In the genomic region with DNA sequence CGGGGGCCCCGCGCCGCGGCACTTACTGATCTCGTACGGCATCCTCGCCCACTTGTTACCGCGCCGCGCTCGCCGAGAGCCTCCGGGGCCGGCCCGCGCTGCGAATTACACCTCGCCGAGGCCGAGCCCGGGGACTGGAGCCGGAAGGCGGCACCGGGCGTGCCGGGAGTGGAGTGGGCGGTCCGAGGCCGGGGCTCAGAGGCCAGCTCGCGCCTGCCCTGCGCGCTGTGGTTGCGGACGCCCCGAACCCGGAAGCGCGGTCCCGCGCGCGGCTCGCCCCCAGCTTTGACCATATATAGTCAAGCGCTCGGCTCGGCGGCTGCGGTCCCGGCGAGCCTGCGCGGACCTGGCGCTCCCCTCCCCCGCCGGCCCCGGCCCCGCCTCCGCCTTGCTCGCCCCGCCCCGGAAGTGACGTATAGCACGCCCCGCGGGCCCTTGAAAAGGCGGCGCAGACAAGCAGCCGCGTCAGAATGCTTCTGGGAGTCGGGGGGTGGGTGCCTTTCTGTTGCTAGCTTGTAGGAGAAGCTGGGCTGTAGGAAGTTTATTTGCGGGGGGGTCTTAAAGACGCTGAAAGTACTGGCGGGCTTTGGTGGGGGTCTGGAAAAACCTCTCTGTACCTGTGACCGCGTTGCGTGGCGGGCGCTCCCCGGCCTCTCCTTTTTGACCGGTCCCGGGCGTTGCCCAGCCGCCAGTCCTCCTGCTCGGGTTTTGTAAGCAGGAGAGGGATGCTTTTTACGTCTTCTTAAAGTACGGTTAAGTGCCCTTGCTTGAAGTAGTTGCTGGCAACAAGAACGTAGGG, we compare ENCODE assay signal across 1 cellular context.
TF ChIP-seq lines count a peak whose summit lies in the region.

A gene with protein sequence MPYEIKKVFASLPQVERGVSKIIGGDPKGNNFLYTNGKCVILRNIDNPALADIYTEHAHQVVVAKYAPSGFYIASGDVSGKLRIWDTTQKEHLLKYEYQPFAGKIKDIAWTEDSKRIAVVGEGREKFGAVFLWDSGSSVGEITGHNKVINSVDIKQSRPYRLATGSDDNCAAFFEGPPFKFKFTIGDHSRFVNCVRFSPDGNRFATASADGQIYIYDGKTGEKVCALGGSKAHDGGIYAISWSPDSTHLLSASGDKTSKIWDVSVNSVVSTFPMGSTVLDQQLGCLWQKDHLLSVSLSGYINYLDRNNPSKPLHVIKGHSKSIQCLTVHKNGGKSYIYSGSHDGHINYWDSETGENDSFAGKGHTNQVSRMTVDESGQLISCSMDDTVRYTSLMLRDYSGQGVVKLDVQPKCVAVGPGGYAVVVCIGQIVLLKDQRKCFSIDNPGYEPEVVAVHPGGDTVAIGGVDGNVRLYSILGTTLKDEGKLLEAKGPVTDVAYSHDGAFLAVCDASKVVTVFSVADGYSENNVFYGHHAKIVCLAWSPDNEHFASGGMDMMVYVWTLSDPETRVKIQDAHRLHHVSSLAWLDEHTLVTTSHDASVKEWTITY (minus strand): TSS at position 175 of the 799 bp plus-strand sequence. CDS start 133 bp downstream, at position 42.

TF ChIP-seq in HepG2, 621 proteins besides CTCF, POLR2A, EP300 and RAD21 (continued from another document and continues in another):
- TF ChIP-seq ZNF607 (CRISPR knock-in tag; IDR thresholded peaks at IDR 0.05; ENCODE audit: borderline replicate concordance) (peak; percentile 37; the same call in 1 of the 2 replicates), ZNF792 (CRISPR knock-in tag; IDR thresholded peaks at IDR 0.05) (0 out of 2 replicates have a peak, but pooled peaks have one; percentile 9), POLR2AphosphoS5 (IDR thresholded peaks at IDR 0.05; ENCODE audit: low read depth, low read length) (peak; percentile 98), ZNF687 (CRISPR knock-in tag; IDR thresholded peaks at IDR 0.05) (peak; percentile 56; the same call in 1 of the 2 replicates), ARID4A (CRISPR knock-in tag; IDR thresholded peaks at IDR 0.05; ENCODE audit: borderline replicate concordance) (peak; percentile 72; the same call in 1 of the 2 replicates), CCDC6 (CRISPR knock-in tag; IDR thresholded peaks at IDR 0.05) (0 out of 2 replicates have a peak, but pooled peaks have one; percentile 2), ZBTB14 (CRISPR knock-in tag; IDR thresholded peaks at IDR 0.05) (peak; percentile 91), KAT8 (CRISPR knock-in tag; IDR thresholded peaks at IDR 0.05) (peak; percentile 42; the same call in 1 of the 2 replicates), SP2 (CRISPR knock-in tag; IDR thresholded peaks at IDR 0.05) (peak; percentile 56), NAIF1 (CRISPR knock-in tag; IDR thresholded peaks at IDR 0.05; ENCODE audit: borderline replicate concordance) (no peak), ZFX (CRISPR knock-in tag; IDR thresholded peaks at IDR 0.05; ENCODE audit: low read depth) (peak; percentile 62), MAX (IDR thresholded peaks at IDR 0.05) (peak; percentile 72; the same call in 1 of the 2 replicates), MAZ (IDR thresholded peaks at IDR 0.05; ENCODE audit: borderline replicate concordance, low read depth, low read length) (peak; percentile 32; the same call in 1 of the 2 replicates), MAZ (CRISPR knock-in tag; IDR thresholded peaks at IDR 0.05; ENCODE audit: low read depth) (no peak), TBL1XR1 (IDR thresholded peaks at IDR 0.05; ENCODE audit: borderline replicate concordance, low read length, partially characterized antibody) (peak; percentile 64), ONECUT2 (CRISPR knock-in tag; IDR thresholded peaks at IDR 0.05) (no peak), ZNF562 (CRISPR knock-in tag; IDR thresholded peaks at IDR 0.05; ENCODE audit: borderline replicate concordance) (no peak), ZNF263 (CRISPR knock-in tag; IDR thresholded peaks at IDR 0.05) (no peak), E2F1 (CRISPR knock-in tag; IDR thresholded peaks at IDR 0.05) (peak; percentile 61; the same call in 1 of the 2 replicates), ZSCAN25 (CRISPR knock-in tag; IDR thresholded peaks at IDR 0.05) (peak; percentile 26; the same call in 1 of the 2 replicates), ZNF724P (CRISPR knock-in tag; IDR thresholded peaks at IDR 0.05; ENCODE audit: borderline replicate concordance) (no peak), KDM2A (CRISPR knock-in tag; IDR thresholded peaks at IDR 0.05; ENCODE audit: borderline replicate concordance, low read depth) (peak; percentile 20; the same call in 1 of the 2 replicates), ELF1 (CRISPR knock-in tag; IDR thresholded peaks at IDR 0.05) (peak; percentile 84), ZFY (CRISPR knock-in tag; IDR thresholded peaks at IDR 0.05) (peak; percentile 75)
- TF ChIP-seq, protein P1, sequence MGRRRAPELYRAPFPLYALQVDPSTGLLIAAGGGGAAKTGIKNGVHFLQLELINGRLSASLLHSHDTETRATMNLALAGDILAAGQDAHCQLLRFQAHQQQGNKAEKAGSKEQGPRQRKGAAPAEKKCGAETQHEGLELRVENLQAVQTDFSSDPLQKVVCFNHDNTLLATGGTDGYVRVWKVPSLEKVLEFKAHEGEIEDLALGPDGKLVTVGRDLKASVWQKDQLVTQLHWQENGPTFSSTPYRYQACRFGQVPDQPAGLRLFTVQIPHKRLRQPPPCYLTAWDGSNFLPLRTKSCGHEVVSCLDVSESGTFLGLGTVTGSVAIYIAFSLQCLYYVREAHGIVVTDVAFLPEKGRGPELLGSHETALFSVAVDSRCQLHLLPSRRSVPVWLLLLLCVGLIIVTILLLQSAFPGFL (CRISPR knock-in tag; IDR thresholded peaks at IDR 0.05) = no peak
- TF ChIP-seq, protein P2, sequence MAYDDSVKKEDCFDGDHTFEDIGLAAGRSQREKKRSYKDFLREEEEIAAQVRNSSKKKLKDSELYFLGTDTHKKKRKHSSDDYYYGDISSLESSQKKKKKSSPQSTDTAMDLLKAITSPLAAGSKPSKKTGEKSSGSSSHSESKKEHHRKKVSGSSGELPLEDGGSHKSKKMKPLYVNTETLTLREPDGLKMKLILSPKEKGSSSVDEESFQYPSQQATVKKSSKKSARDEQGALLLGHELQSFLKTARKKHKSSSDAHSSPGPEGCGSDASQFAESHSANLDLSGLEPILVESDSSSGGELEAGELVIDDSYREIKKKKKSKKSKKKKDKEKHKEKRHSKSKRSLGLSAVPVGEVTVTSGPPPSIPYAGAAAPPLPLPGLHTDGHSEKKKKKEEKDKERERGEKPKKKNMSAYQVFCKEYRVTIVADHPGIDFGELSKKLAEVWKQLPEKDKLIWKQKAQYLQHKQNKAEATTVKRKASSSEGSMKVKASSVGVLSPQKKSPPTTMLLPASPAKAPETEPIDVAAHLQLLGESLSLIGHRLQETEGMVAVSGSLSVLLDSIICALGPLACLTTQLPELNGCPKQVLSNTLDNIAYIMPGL (CRISPR knock-in tag; IDR thresholded peaks at IDR 0.05; ENCODE audit: borderline replicate concordance in 1 of 2, low read depth in 1 of 2) = peak in 1 of 2 experiments; percentile 21; a peak in 1 of 4 replicates
- TF ChIP-seq, protein P3, sequence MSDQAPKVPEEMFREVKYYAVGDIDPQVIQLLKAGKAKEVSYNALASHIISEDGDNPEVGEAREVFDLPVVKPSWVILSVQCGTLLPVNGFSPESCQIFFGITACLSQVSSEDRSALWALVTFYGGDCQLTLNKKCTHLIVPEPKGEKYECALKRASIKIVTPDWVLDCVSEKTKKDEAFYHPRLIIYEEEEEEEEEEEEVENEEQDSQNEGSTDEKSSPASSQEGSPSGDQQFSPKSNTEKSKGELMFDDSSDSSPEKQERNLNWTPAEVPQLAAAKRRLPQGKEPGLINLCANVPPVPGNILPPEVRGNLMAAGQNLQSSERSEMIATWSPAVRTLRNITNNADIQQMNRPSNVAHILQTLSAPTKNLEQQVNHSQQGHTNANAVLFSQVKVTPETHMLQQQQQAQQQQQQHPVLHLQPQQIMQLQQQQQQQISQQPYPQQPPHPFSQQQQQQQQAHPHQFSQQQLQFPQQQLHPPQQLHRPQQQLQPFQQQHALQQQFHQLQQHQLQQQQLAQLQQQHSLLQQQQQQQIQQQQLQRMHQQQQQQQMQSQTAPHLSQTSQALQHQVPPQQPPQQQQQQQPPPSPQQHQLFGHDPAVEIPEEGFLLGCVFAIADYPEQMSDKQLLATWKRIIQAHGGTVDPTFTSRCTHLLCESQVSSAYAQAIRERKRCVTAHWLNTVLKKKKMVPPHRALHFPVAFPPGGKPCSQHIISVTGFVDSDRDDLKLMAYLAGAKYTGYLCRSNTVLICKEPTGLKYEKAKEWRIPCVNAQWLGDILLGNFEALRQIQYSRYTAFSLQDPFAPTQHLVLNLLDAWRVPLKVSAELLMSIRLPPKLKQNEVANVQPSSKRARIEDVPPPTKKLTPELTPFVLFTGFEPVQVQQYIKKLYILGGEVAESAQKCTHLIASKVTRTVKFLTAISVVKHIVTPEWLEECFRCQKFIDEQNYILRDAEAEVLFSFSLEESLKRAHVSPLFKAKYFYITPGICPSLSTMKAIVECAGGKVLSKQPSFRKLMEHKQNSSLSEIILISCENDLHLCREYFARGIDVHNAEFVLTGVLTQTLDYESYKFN (CRISPR knock-in tag; conservative IDR thresholded peaks at IDR 0.05) = peak; percentile 20; the same call in 1 of the 2 replicates
- TF ChIP-seq, protein P4, sequence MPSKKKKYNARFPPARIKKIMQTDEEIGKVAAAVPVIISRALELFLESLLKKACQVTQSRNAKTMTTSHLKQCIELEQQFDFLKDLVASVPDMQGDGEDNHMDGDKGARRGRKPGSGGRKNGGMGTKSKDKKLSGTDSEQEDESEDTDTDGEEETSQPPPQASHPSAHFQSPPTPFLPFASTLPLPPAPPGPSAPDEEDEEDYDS (CRISPR knock-in tag; IDR thresholded peaks at IDR 0.05) = peak; percentile 73
